ENCODE assay signal across 12 cellular contexts in the genomic region with DNA sequence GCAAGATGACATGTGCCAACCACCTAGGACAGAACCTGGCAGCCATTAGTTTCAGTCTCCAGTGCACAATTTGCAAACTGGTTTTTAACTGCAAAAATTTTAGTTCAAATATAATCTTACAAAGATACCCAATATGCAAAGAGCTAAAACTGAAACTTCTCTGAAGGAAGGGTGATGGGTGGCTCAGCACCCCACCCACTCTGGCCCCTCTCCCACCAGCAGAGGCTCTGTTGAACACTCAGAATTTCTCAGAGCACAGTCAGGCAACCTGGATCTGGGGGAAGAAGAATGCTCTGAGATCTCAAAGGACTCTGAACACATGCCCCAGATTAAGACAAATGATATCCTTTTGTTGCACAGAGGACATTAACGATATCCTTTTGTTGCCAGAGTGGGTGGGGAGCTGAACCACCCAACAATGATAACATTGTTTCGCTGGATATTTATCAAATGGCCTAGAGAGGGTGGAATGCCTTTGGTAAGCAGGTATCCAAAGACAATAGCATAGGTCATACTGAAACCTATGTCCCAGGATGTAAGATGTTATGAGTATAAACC.
DNase-seq lines count a peak whose midpoint lies in the region; ATAC-seq and TF ChIP-seq lines count a peak whose summit lies in the region.
"Had no signal": no experiment of that assay in that cellular context is flagged by ENCODE, and none has a peak within 500 bp of the region (broad histone marks: within the 10 kb centered on the region; RNA-seq: fewer than 3 reads in every experiment).

No MANE protein-coding gene starts in this region.

- peak in 6 of 8 donors; percentile 28 to 52 (median 41) for ATAC-seq in heart right ventricle
- no peak for ATAC-seq in activated naive CD8-positive, alpha-beta T cell treated with anti-CD3 and anti-CD28 coated beads, Interleukin-2, amount 50 U/mL, for 24 hours
- ATAC-seq in stimulated activated naive B cell treated with anti-CD40 and anti-IgM and Interleukin-4, amounts not matched to agents 10 μg/mL and 1 μg/mL and 100 μg/mL, for 72 hours (replicated peaks) = no peak

- H3K9me2 ChIP-seq in Loucy (replicated peaks; ENCODE audit: low read depth, low read length) = no peaks in the 10 kb centered on the region

- no peaks in the 10 kb centered on the region for H3K27me3 Mint-ChIP-seq in activated naive CD8-positive, alpha-beta T cell treated with anti-CD3 and anti-CD28 coated beads, Interleukin-2, amount 50 U/mL, for 24 hours
- no peaks in the 10 kb centered on the region for H3K27me3 Mint-ChIP-seq in stimulated activated naive B cell treated with anti-CD40 and anti-IgM and Interleukin-4, amounts not matched to agents 10 μg/mL and 1 μg/mL and 100 μg/mL, for 72 hours
- peaks cover 5% of the 10 kb centered on the region for H3K27me3 Mint-ChIP-seq in nephron progenitor cell (ENCODE audit: low read depth, poor library complexity)

- peak in 1 of 9 donors; percentile 15 for TF ChIP-seq CTCF in heart right ventricle (IDR thresholded peaks at IDR 0.05)
- 0 out of 2 replicates have a peak, but pooled peaks have one; percentile 23 for TF ChIP-seq CTCF in Loucy (conservative IDR thresholded peaks at IDR 0.05; ENCODE audit: low read length)
- TF ChIP-seq CTCF in nephron progenitor cell (IDR thresholded peaks at IDR 0.05) = no peak

- H3K79me2 ChIP-seq in Loucy (ENCODE audit: insufficient read depth, low read length) = no peaks in the 10 kb centered on the region
- H3K79me2 ChIP-seq: hepatocyte had no signal

- H3K36me3 Mint-ChIP-seq in activated naive CD8-positive, alpha-beta T cell treated with anti-CD3 and anti-CD28 coated beads, Interleukin-2, amount 50 U/mL, for 24 hours (ENCODE audit: low read depth) = no peaks in the 10 kb centered on the region
- peaks cover 0 to 4% of the 10 kb centered on the region in 2 donors for H3K36me3 Mint-ChIP-seq in stimulated activated naive B cell treated with anti-CD40 and anti-IgM and Interleukin-4, amounts not matched to agents 10 μg/mL and 1 μg/mL and 100 μg/mL, for 72 hours
- H3K36me3 Mint-ChIP-seq in nephron progenitor cell (ENCODE audit: low read depth) = no peaks in the 10 kb centered on the region

- H3K4me3 ChIP-seq in heart right ventricle (no peak overlapping the region), Loucy (ENCODE audit: low read length, poor library complexity, severe bottlenecking) (peak overlapping the region; percentile 10)
- H3K4me3 ChIP-seq: breast epithelium, hepatocyte had no signal

- peak overlapping the region; percentile 60 for H3K9ac ChIP-seq in Loucy (ENCODE audit: low read depth, low read length, poor library complexity, severe bottlenecking)

- DNase-seq in heart right ventricle (no peak), cardiac septum (ENCODE audit: low spot score) (no peak), NCI-H2196 treated with DMSO at 0.1 percent for 48 hours (lab: John Stamatoyannopoulos, UW; ENCODE audit: unreplicated experiment) (no peak), nephron progenitor cell (no peak)
- DNase-seq in activated naive CD8-positive, alpha-beta T cell treated with anti-CD3 and anti-CD28 coated beads, Interleukin-2, amount 50 U/mL, for 24 hours = no peak
- DNase-seq in stimulated activated naive B cell treated with anti-CD40 and anti-IgM and Interleukin-4, amounts not matched to agents 10 μg/mL and 1 μg/mL and 100 μg/mL, for 72 hours = no peak
- no peak for DNase-seq in activated CD4-positive, CD25-positive, alpha-beta regulatory T cell treated with anti-CD3 and anti-CD28 coated beads, Interleukin-2, amount 50 U/mL, for 72 hours
- DNase-seq: NCI-H524 treated with DMSO at 0.1 percent for 48 hours, occipital lobe had no signal

- H3K4me3 Mint-ChIP-seq in activated naive CD8-positive, alpha-beta T cell treated with anti-CD3 and anti-CD28 coated beads, Interleukin-2, amount 50 U/mL, for 24 hours = peak overlapping the region; percentile 72
- no peak overlapping the region for H3K4me3 Mint-ChIP-seq in stimulated activated naive B cell treated with anti-CD40 and anti-IgM and Interleukin-4, amounts not matched to agents 10 μg/mL and 1 μg/mL and 100 μg/mL, for 72 hours
- H3K4me3 Mint-ChIP-seq in nephron progenitor cell = no peak overlapping the region

- H2AFZ ChIP-seq in Loucy (ENCODE audit: low read length) = no peak overlapping the region
- H2AFZ ChIP-seq: hepatocyte had no signal

- H3K36me3 ChIP-seq in heart right ventricle (no peaks in the 10 kb centered on the region), Loucy (ENCODE audit: insufficient read depth, low read length) (no peaks in the 10 kb centered on the region)
- H3K36me3 ChIP-seq: breast epithelium had no signal

- H3K4me2 ChIP-seq in Loucy (ENCODE audit: low read depth, low read length, poor library complexity, severe bottlenecking) = peak overlapping the region; percentile 71
- H3K4me2 ChIP-seq: hepatocyte had no signal

- WGBS in heart right ventricle, 2 donors = 51 to 58% methylated on average over 2 of the region's 2 CpGs

- intact Hi-C loops in heart right ventricle (cut with DNase I) = loop anchor here in 4 of 10 donors (10.0 kb wide), 3 partner anchors 119 to 369 kb away; no protein-coding TSS in a partner anchor
- intact Hi-C loops in cardiac septum (cut with DNase I) = loop anchor here (5.0 kb wide), 1 partner anchor 371 kb away; no protein-coding TSS in a partner anchor

- H3K4me1 ChIP-seq in heart right ventricle (peaks cover 7 to 50% (median 39%) of the 10 kb centered on the region in 9 donors), Loucy (ENCODE audit: insufficient read depth, low read length, poor library complexity, severe bottlenecking) (peaks cover 60% of the 10 kb centered on the region)

- H3K4me1 Mint-ChIP-seq in activated naive CD8-positive, alpha-beta T cell treated with anti-CD3 and anti-CD28 coated beads, Interleukin-2, amount 50 U/mL, for 24 hours = peaks cover 88% of the 10 kb centered on the region
- H3K4me1 Mint-ChIP-seq in stimulated activated naive B cell treated with anti-CD40 and anti-IgM and Interleukin-4, amounts not matched to agents 10 μg/mL and 1 μg/mL and 100 μg/mL, for 72 hours = peaks cover 79 to 96% of the 10 kb centered on the region in 2 donors
- H3K4me1 Mint-ChIP-seq in nephron progenitor cell = peaks cover 39% of the 10 kb centered on the region

- peak overlapping the region in 6 of 10 donors; percentile 7 to 73 (median 48) for H3K27ac ChIP-seq in heart right ventricle
- H3K27ac ChIP-seq: breast epithelium, hepatocyte had no signal

- H3F3A ChIP-seq in Loucy (ENCODE audit: low read depth) = peaks cover 11% of the 10 kb centered on the region

- no peaks in the 10 kb centered on the region for H4K20me1 ChIP-seq in Loucy (ENCODE audit: insufficient read depth, low read length, poor library complexity, severe bottlenecking)

- H3K27me3 ChIP-seq in heart right ventricle (no peaks in the 10 kb centered on the region), Loucy (ENCODE audit: insufficient read depth, low read length, poor library complexity, severe bottlenecking) (no peaks in the 10 kb centered on the region)
- H3K27me3 ChIP-seq: breast epithelium, hepatocyte had no signal

- H3K9me3 ChIP-seq in heart right ventricle = no peaks in the 10 kb centered on the region
- H3K9me3 ChIP-seq in Loucy (ENCODE audit: insufficient read depth, low read depth, low read length) = no peaks in the 10 kb centered on the region
- H3K9me3 ChIP-seq: breast epithelium had no signal

- peaks cover 10% of the 10 kb centered on the region for H3K9me3 Mint-ChIP-seq in activated naive CD8-positive, alpha-beta T cell treated with anti-CD3 and anti-CD28 coated beads, Interleukin-2, amount 50 U/mL, for 24 hours
- peaks cover 7 to 19% of the 10 kb centered on the region in 2 donors for H3K9me3 Mint-ChIP-seq in stimulated activated naive B cell treated with anti-CD40 and anti-IgM and Interleukin-4, amounts not matched to agents 10 μg/mL and 1 μg/mL and 100 μg/mL, for 72 hours
- peaks cover 5% of the 10 kb centered on the region for H3K9me3 Mint-ChIP-seq in nephron progenitor cell

- peak overlapping the region; percentile 96 for H3K27ac Mint-ChIP-seq in activated naive CD8-positive, alpha-beta T cell treated with anti-CD3 and anti-CD28 coated beads, Interleukin-2, amount 50 U/mL, for 24 hours
- peak overlapping the region; percentile 97 for H3K27ac Mint-ChIP-seq in stimulated activated naive B cell treated with anti-CD40 and anti-IgM and Interleukin-4, amounts not matched to agents 10 μg/mL and 1 μg/mL and 100 μg/mL, for 72 hours
- no peak overlapping the region for H3K27ac Mint-ChIP-seq in nephron progenitor cell

Comparison
In these comparisons a context has a peak if more than half of its experiments do, and no peak if none do; other contexts are left out.
1. ATAC-seq: peak in heart right ventricle (6 of 8); none in activated naive CD8-positive, alpha-beta T cell treated with anti-CD3 and anti-CD28 coated beads, Interleukin-2, amount 50 U/mL, for 24 hours (single experiment) and stimulated activated naive B cell treated with anti-CD40 and anti-IgM and Interleukin-4, amounts not matched to agents 10 μg/mL and 1 μg/mL and 100 μg/mL, for 72 hours (0 of 2).